In the genomic region with DNA sequence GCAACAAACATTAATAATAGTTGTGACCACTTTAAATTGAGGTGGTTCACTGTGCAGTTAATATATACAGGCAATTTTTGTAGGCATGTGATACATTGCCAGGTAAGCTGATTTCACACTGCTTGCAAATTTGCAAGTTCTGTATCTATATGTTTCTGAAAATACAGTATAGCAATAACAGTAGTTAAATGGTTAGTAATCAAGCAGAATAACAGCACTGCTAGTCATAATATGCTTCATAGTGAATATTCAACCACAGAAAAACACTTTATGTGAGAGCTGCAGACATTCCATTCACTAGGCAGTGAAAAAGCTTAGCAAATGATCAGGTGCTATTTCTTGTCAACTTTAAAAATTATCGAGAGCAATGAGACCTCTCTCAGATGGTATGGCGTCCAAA, we compare ENCODE assay signal across 7 cellular contexts. TPM values are rescaled to one million over a fixed set of nuclear protein-coding genes. Genes with fewer than 3 reads are reported as not detected.
"Had no signal": no experiment of that assay in that cellular context is flagged by ENCODE, and none has a peak within 500 bp of the region (broad histone marks: within the 10 kb centered on the region; RNA-seq: fewer than 3 reads in every experiment).

No MANE protein-coding gene starts in this region.

- DNase-seq: GM23248, H9, HCEC 1CT, IMR-90, KG1 had no signal

- H3K9me3 Mint-ChIP-seq: H9 had no signal

- H2AFZ ChIP-seq: GM23248 had no signal

- H3K4me3 ChIP-seq: GM23248, K562 had no signal

- H3K27ac ChIP-seq: GM23248 had no signal

- H3K4me3 Mint-ChIP-seq: H9 had no signal

- ATAC-seq: K562 had no signal

RNA-seq across cellular contexts. Expression of gene SLC26A4, which starts 28.9 kb away (rescaled TPM):
- total RNA-seq: HT-29 had no signal
